In genomic region chr18:10400534-10400933, GRCh38 we compare ENCODE assay signal across 17 cellular contexts. TPM values are rescaled to one million over a fixed set of nuclear protein-coding genes. Genes with fewer than 3 reads are reported as not detected.
DNase-seq lines count a peak whose midpoint lies in the region; ATAC-seq lines count a peak whose summit lies in the region.
"Had no signal": no experiment of that assay in that cellular context is flagged by ENCODE, and none has a peak within 500 bp of the region (broad histone marks: within the 10 kb centered on the region; RNA-seq: fewer than 3 reads in every experiment).

No MANE protein-coding gene starts in this region.

- peak; percentile 78 for DNase-seq in NOMO-1 treated with dmso at 0.1 percent for 144 hours (lab: John Stamatoyannopoulos, UW; ENCODE audit: unreplicated experiment)
- DNase-seq in effector memory CD8-positive, alpha-beta T cell, result no peak
- DNase-seq in left colon, result no peak
- no peak for DNase-seq in DMS53 treated with DMSO at 0.1 percent for 48 hours (lab: John Stamatoyannopoulos, UW; ENCODE audit: unreplicated experiment)
- DNase-seq: activated CD4-positive, alpha-beta T cell treated with anti-CD3 and anti-CD28 coated beads for 36 hours; activated naive CD4-positive, alpha-beta T cell treated with anti-CD3 and anti-CD28 coated beads, Interleukin-2, amount 10 ng/mL, durations not matched to agents 7 days and 5 days; AML-193; body of pancreas; cortex of kidney; NCI-H2081 treated with DMSO at 0.1 percent for 48 hours; NCI-H774; substantia nigra had no signal

- intact Hi-C loops in left colon (cut with DNase I, micrococcal nuclease), result no loop called here

- H3K4me1 Mint-ChIP-seq in effector memory CD8-positive, alpha-beta T cell (ENCODE audit: low read depth in 2 of 2), result no peaks in the 10 kb centered on the region
- peaks cover 18% of the 10 kb centered on the region for H3K4me1 Mint-ChIP-seq in stimulated activated memory B cell treated with anti-CD40 and anti-IgM and Interleukin-4, amounts not matched to agents 10 μg/mL and 1 μg/mL and 100 μg/mL, for 72 hours
- H3K4me1 Mint-ChIP-seq: activated CD4-positive, alpha-beta T cell treated with anti-CD3 and anti-CD28 coated beads for 36 hours; activated naive CD4-positive, alpha-beta T cell treated with anti-CD3 and anti-CD28 coated beads, Interleukin-2, amount 10 ng/mL, durations not matched to agents 7 days and 5 days had no signal

- H3K36me3 Mint-ChIP-seq in effector memory CD8-positive, alpha-beta T cell (ENCODE audit: insufficient read depth), result no peaks in the 10 kb centered on the region
- no peaks in the 10 kb centered on the region for H3K36me3 Mint-ChIP-seq in stimulated activated memory B cell treated with anti-CD40 and anti-IgM and Interleukin-4, amounts not matched to agents 10 μg/mL and 1 μg/mL and 100 μg/mL, for 72 hours
- H3K36me3 Mint-ChIP-seq: activated naive CD4-positive, alpha-beta T cell treated with anti-CD3 and anti-CD28 coated beads, Interleukin-2, amount 10 ng/mL, durations not matched to agents 7 days and 5 days had no signal

- H3K27ac Mint-ChIP-seq in effector memory CD8-positive, alpha-beta T cell, result no peak overlapping the region
- no peak overlapping the region for H3K27ac Mint-ChIP-seq in stimulated activated memory B cell treated with anti-CD40 and anti-IgM and Interleukin-4, amounts not matched to agents 10 μg/mL and 1 μg/mL and 100 μg/mL, for 72 hours
- H3K27ac Mint-ChIP-seq: activated CD4-positive, alpha-beta T cell treated with anti-CD3 and anti-CD28 coated beads for 36 hours; activated naive CD4-positive, alpha-beta T cell treated with anti-CD3 and anti-CD28 coated beads, Interleukin-2, amount 10 ng/mL, durations not matched to agents 7 days and 5 days had no signal

- ATAC-seq in GM21447 (IDR thresholded peaks at IDR 0.05; ENCODE audit: unreplicated experiment) (peak; percentile 66), HG03432 (IDR thresholded peaks at IDR 0.05; ENCODE audit: unreplicated experiment) (no peak), left colon (no peak)
- peak; percentile 40 for ATAC-seq in effector memory CD8-positive, alpha-beta T cell (replicated peaks)
- ATAC-seq in stimulated activated memory B cell treated with anti-CD40 and anti-IgM and Interleukin-4, amounts not matched to agents 10 μg/mL and 1 μg/mL and 100 μg/mL, for 72 hours, result peak; percentile 94
- ATAC-seq: activated CD4-positive, alpha-beta T cell treated with anti-CD3 and anti-CD28 coated beads for 36 hours; body of pancreas; HepG2 had no signal

- H3K9me3 Mint-ChIP-seq in effector memory CD8-positive, alpha-beta T cell, result no peaks in the 10 kb centered on the region
- no peaks in the 10 kb centered on the region for H3K9me3 Mint-ChIP-seq in stimulated activated memory B cell treated with anti-CD40 and anti-IgM and Interleukin-4, amounts not matched to agents 10 μg/mL and 1 μg/mL and 100 μg/mL, for 72 hours
- H3K9me3 Mint-ChIP-seq: activated naive CD4-positive, alpha-beta T cell treated with anti-CD3 and anti-CD28 coated beads, Interleukin-2, amount 10 ng/mL, durations not matched to agents 7 days and 5 days had no signal

- peaks cover 6 to 12% of the 10 kb centered on the region in 2 donors for H3K27me3 Mint-ChIP-seq in effector memory CD8-positive, alpha-beta T cell
- H3K27me3 Mint-ChIP-seq in stimulated activated memory B cell treated with anti-CD40 and anti-IgM and Interleukin-4, amounts not matched to agents 10 μg/mL and 1 μg/mL and 100 μg/mL, for 72 hours, result no peaks in the 10 kb centered on the region

- no peak overlapping the region for H3K4me3 Mint-ChIP-seq in effector memory CD8-positive, alpha-beta T cell
- H3K4me3 Mint-ChIP-seq in stimulated activated memory B cell treated with anti-CD40 and anti-IgM and Interleukin-4, amounts not matched to agents 10 μg/mL and 1 μg/mL and 100 μg/mL, for 72 hours, result no peak overlapping the region
- H3K4me3 Mint-ChIP-seq: activated CD4-positive, alpha-beta T cell treated with anti-CD3 and anti-CD28 coated beads for 36 hours; activated naive CD4-positive, alpha-beta T cell treated with anti-CD3 and anti-CD28 coated beads, Interleukin-2, amount 10 ng/mL, durations not matched to agents 7 days and 5 days had no signal

RNA-seq across cellular contexts. Expression of gene APCDD1, which starts 53.9 kb away (rescaled TPM):
- total RNA-seq in left colon, result 1 to 10 TPM; 5.2 to 8.3 TPM
- total RNA-seq: activated CD4-positive, alpha-beta T cell treated with anti-CD3 and anti-CD28 coated beads for 36 hours; T-helper 1 cell treated with Interleukin-12 subunit alpha and Interleukin-12 subunit beta and Interleukin-4 antibody, amounts not matched to agents 30 ng/mL and 1 ng/mL, for 36 hours had no signal

Comparison
In these comparisons a context has a peak if more than half of its experiments do, and no peak if none do; other contexts are left out.
1. ATAC-seq: peak in GM21447 (single experiment), effector memory CD8-positive, alpha-beta T cell (single experiment) and stimulated activated memory B cell treated with anti-CD40 and anti-IgM and Interleukin-4, amounts not matched to agents 10 μg/mL and 1 μg/mL and 100 μg/mL, for 72 hours (single experiment); none in HG03432 (single experiment) and left colon (single experiment).